In the genomic region with DNA sequence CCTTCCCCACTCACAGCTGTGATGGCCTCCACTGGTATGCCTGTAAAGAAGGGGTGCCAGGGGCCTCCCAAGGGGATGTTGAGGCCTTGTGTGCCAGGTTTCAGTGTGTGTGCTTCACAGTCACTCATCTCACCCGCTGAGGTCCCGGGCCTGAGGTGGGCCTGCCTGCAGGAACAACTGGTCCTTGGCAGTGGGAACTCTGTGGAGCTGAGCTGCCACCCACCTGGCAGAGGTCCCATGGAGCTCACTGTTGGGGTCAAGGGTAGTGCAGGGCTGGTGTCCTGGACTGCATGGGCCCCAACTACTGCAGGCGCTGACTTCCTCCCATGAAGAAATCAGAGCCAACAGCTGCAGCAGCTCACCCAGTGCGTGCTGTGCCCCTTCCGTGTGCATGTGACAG, we compare ENCODE assay signal across 23 cellular contexts.
"Had no signal": no experiment of that assay in that cellular context is flagged by ENCODE, and none has a peak within 500 bp of the region (broad histone marks: within the 10 kb centered on the region; RNA-seq: fewer than 3 reads in every experiment).

No MANE protein-coding gene starts in this region.

- H3K27ac ChIP-seq: coronary artery, heart right ventricle, left ventricle myocardium inferior, lower lobe of right lung, parathyroid adenoma, psoas muscle, tibial artery, upper lobe of left lung, vagina had no signal

- ATAC-seq: heart right ventricle; lower lobe of right lung; psoas muscle; stimulated activated memory B cell treated with anti-CD40 and anti-IgM and Interleukin-4, amounts not matched to agents 10 μg/mL and 1 μg/mL and 100 μg/mL, for 72 hours had no signal

- H3K9me3 ChIP-seq: lower lobe of right lung, psoas muscle, tibial artery, upper lobe of left lung, vagina had no signal

- H3K4me1 ChIP-seq: parathyroid adenoma had no signal

- H3K4me3 ChIP-seq: coronary artery, heart right ventricle, left ventricle myocardium inferior, lower lobe of right lung, psoas muscle, tibial artery, upper lobe of left lung, vagina had no signal

- H3K36me3 ChIP-seq: heart right ventricle, left ventricle myocardium inferior, lower lobe of right lung, tibial artery, upper lobe of left lung, vagina had no signal

- H3K27ac Mint-ChIP-seq: memory B cell; mesothelial cell of epicardium; nephron; stimulated activated memory B cell treated with anti-CD40 and anti-IgM and Interleukin-4, amounts not matched to agents 10 μg/mL and 1 μg/mL and 100 μg/mL, for 72 hours; stimulated activated naive CD8-positive, alpha-beta T cell treated with anti-CD3 and anti-CD28 coated beads, Interleukin-15, Interleukin-2, amounts not matched to agents 100 ng/mL and 50 ng/mL, for 24 hours had no signal

- DNase-seq: cerebellar nuclear complex; effector CD4-positive, alpha-beta T cell; hypothalamus; islet precursor cell; left ventricle myocardium inferior; lower lobe of right lung; naive B cell; retina; stimulated activated CD4-positive, alpha-beta T cell treated with anti-CD3 and anti-CD28 coated beads, Interleukin-15, amount 100 ng/mL, for 24 hours; stimulated activated CD4-positive, alpha-beta T cell treated with anti-CD3 and anti-CD28 coated beads, Interleukin-1b, Interleukin-23, amount 100 ng/mL, for 48 hours; stimulated activated CD4-positive, alpha-beta T cell treated with anti-CD3 and anti-CD28 coated beads, Interleukin-4, amount 100 ng/mL, for 24 hours; tibial artery had no signal

- H3K4me3 Mint-ChIP-seq: memory B cell; mesothelial cell of epicardium; stimulated activated memory B cell treated with anti-CD40 and anti-IgM and Interleukin-4, amounts not matched to agents 10 μg/mL and 1 μg/mL and 100 μg/mL, for 72 hours; stimulated activated naive CD8-positive, alpha-beta T cell treated with anti-CD3 and anti-CD28 coated beads, Interleukin-15, Interleukin-2, amounts not matched to agents 100 ng/mL and 50 ng/mL, for 24 hours had no signal

- H3K27me3 ChIP-seq: tibial artery, upper lobe of left lung, vagina had no signal
